In genomic region chr3:139601191-139601961, GRCh38 we compare ENCODE assay signal across 24 cellular contexts.
A peak's percentile ranks its signal among the peaks of the same experiment; 100 is the strongest.
DNase-seq lines count a peak whose midpoint lies in the region; ATAC-seq and TF ChIP-seq lines count a peak whose summit lies in the region.
"Had no signal": no experiment of that assay in that cellular context is flagged by ENCODE, and none has a peak within 500 bp of the region (broad histone marks: within the 10 kb centered on the region; RNA-seq: fewer than 3 reads in every experiment).

No MANE protein-coding gene starts in this region.

- H3K36me3 ChIP-seq in BE2C, result no peaks in the 10 kb centered on the region
- H3K36me3 ChIP-seq in esophagus (ENCODE audit: control insufficient read depth in 2 of 2, insufficient read depth in 2 of 2, low read length in 1 of 2), result no peaks in the 10 kb centered on the region
- H3K36me3 ChIP-seq: left lung, neural progenitor cell, prostate gland, stomach, upper lobe of left lung had no signal

- no peak for ATAC-seq in left colon
- ATAC-seq: gastroesophageal sphincter, left lung had no signal

- TF ChIP-seq CTCF in BE2C (IDR thresholded peaks at IDR 0.05; ENCODE audit: low read depth, low read length), result no peak

- no peak overlapping the region for H3K4me3 ChIP-seq in BE2C (ENCODE audit: low read depth, low read length)
- no peak overlapping the region for H3K4me3 ChIP-seq in esophagus (ENCODE audit: low read depth in 1 of 2, low read length in 2 of 2)
- H3K4me3 ChIP-seq: gastroesophageal sphincter, left lung, neural progenitor cell, prostate gland, skin epidermis, stomach, upper lobe of left lung had no signal

- intact Hi-C loops in left colon (cut with DNase I, micrococcal nuclease), result no loop called here

- H3K27ac ChIP-seq in esophagus (ENCODE audit: low read depth in 2 of 2, low read length in 1 of 2), result peak overlapping the region; percentile 5 to 67
- H3K27ac ChIP-seq: gastroesophageal sphincter, left lung, neural progenitor cell, prostate gland, stomach, upper lobe of left lung had no signal

- 50 to 62% methylated on average over 5 of the region's 5 CpGs for WGBS in esophagus, 2 donors

- H3K4me1 ChIP-seq in BE2C (no peaks in the 10 kb centered on the region), esophagus (ENCODE audit: control insufficient read depth in 2 of 2, insufficient read depth in 2 of 2, low read length in 1 of 2) (no peaks in the 10 kb centered on the region)
- H3K4me1 ChIP-seq: gastroesophageal sphincter, left lung, neural progenitor cell, prostate gland, stomach, upper lobe of left lung had no signal

- H3K9me3 ChIP-seq in BE2C (no peaks in the 10 kb centered on the region), esophagus (ENCODE audit: control insufficient read depth in 2 of 2, insufficient read depth in 1 of 2, low read depth in 1 of 2, low read length in 1 of 2) (no peaks in the 10 kb centered on the region)
- H3K9me3 ChIP-seq: Caco-2, gastroesophageal sphincter, left lung, prostate gland, stomach, upper lobe of left lung had no signal

- H3K27me3 ChIP-seq in BE2C (no peaks in the 10 kb centered on the region), esophagus (ENCODE audit: control insufficient read depth in 1 of 2, insufficient read depth in 2 of 2, low read length in 2 of 2) (no peaks in the 10 kb centered on the region)
- H3K27me3 ChIP-seq: gastroesophageal sphincter, left lung, neural progenitor cell, stomach, upper lobe of left lung had no signal

- DNase-seq in BE2C (peak; percentile 19), HPDE6-E6E7 (ENCODE audit: extremely low spot score) (peak; percentile 80), NOMO-1 treated with DMSO at 0.1 percent for 48 hours (lab: John Stamatoyannopoulos, UW; ENCODE audit: unreplicated experiment) (peak; percentile 30), HCEC 1CT (no peak), NCI-H748 (lab: John Stamatoyannopoulos, UW; ENCODE audit: unreplicated experiment) (no peak), NCI-H2227 (lab: John Stamatoyannopoulos, UW; ENCODE audit: unreplicated experiment) (no peak), left colon (no peak)
- DNase-seq: activated CD4-positive, alpha-beta T cell treated with anti-CD3 and anti-CD28 coated beads, Interleukin-2, amount 10 ng/mL, durations not matched to agents 24 days and 14 days; activated naive CD8-positive, alpha-beta T cell treated with anti-CD3 and anti-CD28 coated beads, Interleukin-2, amount 10 ng/mL, durations not matched to agents 7 days and 5 days; Caco-2; cortex of kidney; GOT3; left lung; NCI-H1930; NK-92 treated with Interleukin-12 subunit alpha and Interleukin-12 subunit beta, amount 100 ng/mL, for 24 hours; SHP77; stimulated activated CD4-positive, alpha-beta T cell treated with anti-CD3 and anti-CD28 coated beads, Interleukin-4, amount 100 ng/mL, for 1 hour; stomach; upper lobe of left lung had no signal

Comparison
In these comparisons a context has a peak if more than half of its experiments do, and no peak if none do; other contexts are left out.
1. DNase-seq: peak in BE2C (single experiment), HPDE6-E6E7 (single experiment) and NOMO-1 treated with DMSO at 0.1 percent for 48 hours (single experiment); none in HCEC 1CT (single experiment), NCI-H748 (single experiment), NCI-H2227 (single experiment) and left colon (0 of 2).